Comparison of ENCODE assay signal across 29 cellular contexts in the genomic region with DNA sequence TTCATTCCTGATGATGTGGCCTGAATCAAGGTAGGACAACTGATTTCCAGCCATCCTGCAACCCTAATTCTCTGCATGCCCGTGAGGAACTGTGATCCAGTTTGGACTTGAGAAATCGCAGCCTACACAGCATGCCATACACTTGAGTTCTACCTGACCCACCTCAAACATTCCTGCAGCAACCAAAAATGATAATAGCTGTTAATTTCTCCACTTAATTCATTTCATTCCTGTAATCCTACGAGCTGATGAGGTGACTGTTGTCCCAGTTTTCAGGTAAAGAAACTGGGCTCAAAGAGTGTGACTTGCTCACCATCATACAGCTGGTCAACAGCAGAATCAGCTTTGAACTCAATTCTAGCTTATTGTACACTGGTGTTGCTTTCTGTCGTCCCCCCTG. TPM values are rescaled to one million over a fixed set of nuclear protein-coding genes. Genes with fewer than 3 reads are reported as not detected.
"Had no signal": no experiment of that assay in that cellular context is flagged by ENCODE, and none has a peak within 500 bp of the region (broad histone marks: within the 10 kb centered on the region; RNA-seq: fewer than 3 reads in every experiment).

No MANE protein-coding gene starts in this region.

- H3K4me3 Mint-ChIP-seq: activated T-cell treated with anti-CD3 and anti-CD28 coated beads, Interleukin-2, amount 50 U/mL, for 4 hours had no signal

- H3K4me1 ChIP-seq: colonic mucosa had no signal

- H3K27me3 ChIP-seq: breast epithelium had no signal

- H3K27ac ChIP-seq: body of pancreas, breast epithelium, cardiac muscle cell, colonic mucosa, epithelial cell of prostate, gastroesophageal sphincter, VCaP had no signal

- H3K36me3 Mint-ChIP-seq: activated naive CD8-positive, alpha-beta T cell had no signal

- H3K27ac Mint-ChIP-seq: activated CD4-positive, alpha-beta memory T cell treated with anti-CD3 and anti-CD28 coated beads, Interleukin-2, amount 10 ng/mL, durations not matched to agents 7 days and 5 days; activated CD4-positive, alpha-beta T cell treated with anti-CD3 and anti-CD28 coated beads, Interleukin-2, amount 10 ng/mL, durations not matched to agents 7 days and 5 days; activated naive CD8-positive, alpha-beta T cell; activated T-helper 17 cell treated with anti-CD3 and anti-CD28 coated beads, Interleukin-2, amount 50 U/mL, for 72 hours; WTC11 had no signal

- H3K9me3 ChIP-seq: colonic mucosa had no signal

- H3K4me1 Mint-ChIP-seq: activated T-helper 17 cell treated with anti-CD3 and anti-CD28 coated beads, Interleukin-2, amount 50 U/mL, for 72 hours had no signal

- H3K36me3 ChIP-seq: breast epithelium, cardiac muscle cell, colonic mucosa, esophagus squamous epithelium, gastroesophageal sphincter had no signal

- H3K4me3 ChIP-seq: body of pancreas, breast epithelium, cardiac muscle cell, colonic mucosa, esophagus squamous epithelium, gastroesophageal sphincter had no signal

- DNase-seq: activated CD4-positive, alpha-beta memory T cell treated with anti-CD3 and anti-CD28 coated beads, Interleukin-2, amount 10 ng/mL, durations not matched to agents 7 days and 5 days; activated CD4-positive, alpha-beta T cell treated with anti-CD3 and anti-CD28 coated beads for 1 hour; activated CD4-positive, alpha-beta T cell treated with anti-CD3 and anti-CD28 coated beads for 4 hours; activated CD4-positive, alpha-beta T cell treated with anti-CD3 and anti-CD28 coated beads, Interleukin-2, amount 10 ng/mL, durations not matched to agents 7 days and 5 days; activated CD4-positive, alpha-beta T cell treated with anti-CD3 and anti-CD28 coated beads, Interleukin-2, amount 50 U/mL, for 4 hours; activated effector memory CD4-positive, alpha-beta T cell treated with Interleukin-2 at 50 U/mL for 16 hours; activated gamma-delta T cell treated with Interleukin-2 at 50 U/mL for 16 hours; activated naive CD4-positive, alpha-beta T cell treated with anti-CD3 and anti-CD28 coated beads, Interleukin-2, amount 50 U/mL, for 16 hours; activated naive CD4-positive, alpha-beta T cell treated with Interleukin-2 at 50 U/mL for 16 hours; activated T-cell treated with anti-CD3 and anti-CD28 coated beads, Interleukin-2, amount 50 U/mL, for 4 hours; amniotic stem cell; anterior cingulate cortex; body of pancreas; central memory CD4-positive, alpha-beta T cell; cerebellar nuclear complex; colonic mucosa; effector CD8-positive, alpha-beta T cell; esophagus squamous epithelium; foreskin melanocyte; T-helper 2 cell had no signal

RNA-seq across cellular contexts. Expression of a gene that starts 2.2 kb away (rescaled TPM):
- polyA plus RNA-seq: endothelial cell of umbilical vein had no signal
